In the genomic region with DNA sequence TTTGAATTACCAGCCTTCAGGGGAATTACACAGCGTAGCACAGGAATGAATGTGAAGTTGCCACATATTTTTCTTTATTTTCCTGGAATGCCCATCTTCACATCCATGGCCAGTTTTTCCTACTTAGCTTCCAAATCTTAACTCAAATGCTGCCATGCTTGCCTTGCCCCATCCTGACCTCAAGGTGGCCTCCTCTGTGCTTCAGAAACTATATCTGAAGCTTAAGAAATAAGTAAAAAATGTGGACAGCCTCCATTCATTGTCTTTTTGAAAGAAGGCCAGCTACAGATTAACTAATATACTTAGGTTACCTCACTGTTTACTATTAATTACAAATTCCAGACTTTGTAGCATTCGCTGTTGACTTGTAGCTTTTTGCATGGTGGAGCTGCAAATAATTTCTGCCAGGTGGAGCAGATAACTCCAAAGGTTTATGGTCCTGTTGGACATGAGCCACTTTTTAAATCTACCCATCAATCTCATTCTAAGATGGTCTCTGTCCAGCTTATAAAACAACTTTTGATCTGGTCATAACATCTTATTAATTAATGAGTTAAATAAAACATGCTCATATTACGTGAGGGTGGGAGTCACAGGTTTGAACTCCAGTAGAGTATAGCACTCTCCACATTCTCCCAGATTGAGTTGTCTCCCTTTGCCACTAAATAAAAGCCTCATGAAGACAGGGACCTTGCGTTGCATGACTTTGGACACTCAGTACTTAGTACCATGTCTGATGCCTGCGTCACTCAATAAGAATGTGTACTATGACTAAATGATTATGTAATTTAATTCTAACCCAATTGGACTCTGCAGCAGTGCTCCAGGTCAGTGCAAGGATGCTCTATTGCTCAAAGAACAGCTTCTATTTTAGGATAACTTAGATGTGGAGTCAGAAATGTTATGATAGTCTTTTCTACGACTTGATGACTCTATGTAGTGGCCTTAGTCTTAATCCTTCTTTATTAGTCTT, we compare ENCODE assay signal across 9 cellular contexts.
DNase-seq lines count a peak whose midpoint lies in the region; ATAC-seq and TF ChIP-seq lines count a peak whose summit lies in the region.
"Had no signal": no experiment of that assay in that cellular context is flagged by ENCODE, and none has a peak within 500 bp of the region (broad histone marks: within the 10 kb centered on the region; RNA-seq: fewer than 3 reads in every experiment).

No MANE protein-coding gene starts in this region.

- CTCF ChIA-PET in AG04449 (lab: Yijun Ruan, JAX), result interaction anchor here (0.6 to 2.0 kb wide), 13 partner anchors 8 to 872 kb away, joined by 3 to 6 read pairs (median 4); no protein-coding TSS in a partner anchor

- ATAC-seq in GM18511 (IDR thresholded peaks at IDR 0.05; ENCODE audit: unreplicated experiment), result no peak
- no peak for ATAC-seq in HG03342 (IDR thresholded peaks at IDR 0.05; ENCODE audit: unreplicated experiment)

- POLR2A ChIA-PET in AG04449 (lab: Yijun Ruan, JAX), result interaction anchor here (0.5 to 4.8 kb wide), 3 partner anchors 679 to 684 kb away, joined by 3 to 54 read pairs (median 4); a partner anchor contains a TSS

- no peak overlapping the region for H3K9ac ChIP-seq in SK-N-MC (ENCODE audit: insufficient read length)

- peaks cover 12% of the 10 kb centered on the region for H3K36me3 ChIP-seq in SK-N-MC (ENCODE audit: insufficient read depth, low read length)

- DNase-seq in AG04449 (ENCODE audit: low read depth, low spot score) (no peak), GM20000 (ENCODE audit: low spot score) (peak; percentile 4), SK-N-MC (ENCODE audit: low read depth, low spot score) (no peak), glomerular visceral epithelial cell (ENCODE audit: extremely low spot score) (peak; percentile 32), NCI-H2196 treated with DMSO at 0.1 percent for 48 hours (lab: John Stamatoyannopoulos, UW; ENCODE audit: unreplicated experiment) (no peak)
- no peak for DNase-seq in activated naive CD4-positive, alpha-beta T cell (lab: John Stamatoyannopoulos, UW)

- H3K9me3 ChIP-seq in SK-N-MC (ENCODE audit: low read depth, low read length), result no peaks in the 10 kb centered on the region

- peak; percentile 48 for TF ChIP-seq CTCF in AG04449 (IDR thresholded peaks at IDR 0.05; ENCODE audit: insufficient read depth, low read length, missing control alignments)
- TF ChIP-seq CTCF in GM20000 (IDR thresholded peaks at IDR 0.05; ENCODE audit: extremely low read depth, missing control alignments), result peak; percentile 6

- H3K4me3 ChIP-seq in AG04449 (ENCODE audit: low read depth, low read length) (no peak overlapping the region), SK-N-MC (no peak overlapping the region)
- H3K4me3 ChIP-seq: skin epidermis had no signal

- peak overlapping the region; percentile 100 for H3K27ac ChIP-seq in SK-N-MC
- H3K27ac ChIP-seq: skin epidermis had no signal

Comparison
In these comparisons a context has a peak if more than half of its experiments do, and no peak if none do; other contexts are left out.
1. DNase-seq: peak in GM20000 (single experiment) and glomerular visceral epithelial cell (single experiment); none in AG04449 (single experiment), SK-N-MC (single experiment), activated naive CD4-positive, alpha-beta T cell (0 of 4) and NCI-H2196 treated with DMSO at 0.1 percent for 48 hours (single experiment).